ENCODE assay signal across 3 cellular contexts in genomic region chr6:43293698-43294097, GRCh38.
TF ChIP-seq lines count a peak whose summit lies in the region.

No MANE protein-coding gene starts in this region.

TF ChIP-seq in HEK293, 187 proteins besides CTCF, POLR2A, EP300 and RAD21:
- TF ChIP-seq ATF2 (tag by site-specific recombination; IDR thresholded peaks at IDR 0.05; ENCODE audit: low read depth) = peak; percentile 43; the same call in 1 of the 2 replicates
- peak; percentile 83; the same call in 1 of the 2 replicates for TF ChIP-seq ZNF311 (tag by site-specific recombination; IDR thresholded peaks at IDR 0.05; ENCODE audit: borderline replicate concordance)
- TF ChIP-seq ZNF785 (tag by site-specific recombination; IDR thresholded peaks at IDR 0.05) = 0 out of 2 replicates have a peak, but pooled peaks have one; percentile 20
- no peak for TF ChIP-seq ZBTB7A (tag by site-specific recombination; IDR thresholded peaks at IDR 0.05; ENCODE audit: low read depth)

TF ChIP-seq in IMR-90, 13 proteins besides CTCF, POLR2A, EP300 and RAD21:
- TF ChIP-seq MXI1 (IDR thresholded peaks at IDR 0.05; ENCODE audit: borderline replicate concordance, low read depth, low read length) (no peak), NFE2L2 (IDR thresholded peaks at IDR 0.05; ENCODE audit: low read depth, low read length) (no peak), CHD1 (IDR thresholded peaks at IDR 0.05; ENCODE audit: low read depth, low read length) (no peak), RCOR1 (IDR thresholded peaks at IDR 0.05; ENCODE audit: insufficient replicate concordance, low read length) (no peak), FOS (IDR thresholded peaks at IDR 0.05; ENCODE audit: low read depth, low read length) (no peak)
- TF ChIP-seq, protein P1, sequence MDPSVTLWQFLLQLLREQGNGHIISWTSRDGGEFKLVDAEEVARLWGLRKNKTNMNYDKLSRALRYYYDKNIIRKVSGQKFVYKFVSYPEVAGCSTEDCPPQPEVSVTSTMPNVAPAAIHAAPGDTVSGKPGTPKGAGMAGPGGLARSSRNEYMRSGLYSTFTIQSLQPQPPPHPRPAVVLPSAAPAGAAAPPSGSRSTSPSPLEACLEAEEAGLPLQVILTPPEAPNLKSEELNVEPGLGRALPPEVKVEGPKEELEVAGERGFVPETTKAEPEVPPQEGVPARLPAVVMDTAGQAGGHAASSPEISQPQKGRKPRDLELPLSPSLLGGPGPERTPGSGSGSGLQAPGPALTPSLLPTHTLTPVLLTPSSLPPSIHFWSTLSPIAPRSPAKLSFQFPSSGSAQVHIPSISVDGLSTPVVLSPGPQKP (IDR thresholded peaks at IDR 0.05; ENCODE audit: borderline replicate concordance, low read depth, low read length) = no peak
- TF ChIP-seq, protein P2, sequence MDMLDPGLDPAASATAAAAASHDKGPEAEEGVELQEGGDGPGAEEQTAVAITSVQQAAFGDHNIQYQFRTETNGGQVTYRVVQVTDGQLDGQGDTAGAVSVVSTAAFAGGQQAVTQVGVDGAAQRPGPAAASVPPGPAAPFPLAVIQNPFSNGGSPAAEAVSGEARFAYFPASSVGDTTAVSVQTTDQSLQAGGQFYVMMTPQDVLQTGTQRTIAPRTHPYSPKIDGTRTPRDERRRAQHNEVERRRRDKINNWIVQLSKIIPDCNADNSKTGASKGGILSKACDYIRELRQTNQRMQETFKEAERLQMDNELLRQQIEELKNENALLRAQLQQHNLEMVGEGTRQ (IDR thresholded peaks at IDR 0.05; ENCODE audit: low read depth, low read length) = no peak

TF ChIP-seq in H1, 55 proteins besides CTCF, POLR2A, EP300 and RAD21:
- TF ChIP-seq, protein P3, sequence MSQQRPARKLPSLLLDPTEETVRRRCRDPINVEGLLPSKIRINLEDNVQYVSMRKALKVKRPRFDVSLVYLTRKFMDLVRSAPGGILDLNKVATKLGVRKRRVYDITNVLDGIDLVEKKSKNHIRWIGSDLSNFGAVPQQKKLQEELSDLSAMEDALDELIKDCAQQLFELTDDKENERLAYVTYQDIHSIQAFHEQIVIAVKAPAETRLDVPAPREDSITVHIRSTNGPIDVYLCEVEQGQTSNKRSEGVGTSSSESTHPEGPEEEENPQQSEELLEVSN (IDR thresholded peaks at IDR 0.05) = no peak
- no peak for TF ChIP-seq CBX8 (IDR thresholded peaks at IDR 0.05; ENCODE audit: borderline replicate concordance, low read depth, low read length)
- no peak for TF ChIP-seq FOSL1 (IDR thresholded peaks at IDR 0.05; ENCODE audit: insufficient read depth, low read depth, low read length)
- no peak for TF ChIP-seq JUN (IDR thresholded peaks at IDR 0.05; ENCODE audit: low read depth, low read length)
- TF ChIP-seq KDM4A (IDR thresholded peaks at IDR 0.05; ENCODE audit: low read depth, low read length, severe bottlenecking) = no peak
- no peak for TF ChIP-seq GTF2F1 (IDR thresholded peaks at IDR 0.05; ENCODE audit: borderline replicate concordance, low read depth, low read length)
- TF ChIP-seq, protein P2 (IDR thresholded peaks at IDR 0.05; ENCODE audit: low read length) = no peak
- no peak for TF ChIP-seq POLR2AphosphoS5 (IDR thresholded peaks at IDR 0.05; ENCODE audit: low read depth, low read length)
- no peak for TF ChIP-seq SIRT6 (IDR thresholded peaks at IDR 0.05; ENCODE audit: low read length)
- TF ChIP-seq JUND (IDR thresholded peaks at IDR 0.05; ENCODE audit: low read length) = no peak
- TF ChIP-seq BCL11A (IDR thresholded peaks at IDR 0.05; ENCODE audit: low read depth in 2 of 2, low read length in 2 of 2) = no peak
- no peak for TF ChIP-seq CHD1 (IDR thresholded peaks at IDR 0.05; ENCODE audit: low read depth, low read length)
- TF ChIP-seq SIN3A (conservative IDR thresholded peaks at IDR 0.05 in 1 of 2, IDR thresholded peaks at IDR 0.05 in 1 of 2; ENCODE audit: low read depth in 1 of 2, low read length in 2 of 2) = no peak
